Comparison of ENCODE assay signal across 1 cellular context in genomic region chr3:50321146-50321843, GRCh38.
A peak's percentile ranks its signal among the peaks of the same experiment; 100 is the strongest.
TF ChIP-seq lines count a peak whose summit lies in the region.

No MANE protein-coding gene starts in this region.

TF ChIP-seq in HepG2, 621 proteins besides CTCF, POLR2A, EP300 and RAD21 (continued from another document and continues in another):
- TF ChIP-seq PATZ1 (CRISPR knock-in tag; IDR thresholded peaks at IDR 0.05) = peak; percentile 82
- TF ChIP-seq PRDM15 (CRISPR knock-in tag; IDR thresholded peaks at IDR 0.05) = peak; percentile 25; the same call in 1 of the 2 replicates
- TF ChIP-seq TBX2 (CRISPR knock-in tag; IDR thresholded peaks at IDR 0.05; ENCODE audit: borderline replicate concordance) = peak; percentile 24; the same call in 1 of the 2 replicates
- peak; percentile 14; the same call in 1 of the 2 replicates for TF ChIP-seq ZNF574 (CRISPR knock-in tag; IDR thresholded peaks at IDR 0.05)
- TF ChIP-seq ZFP91 (CRISPR knock-in tag; IDR thresholded peaks at IDR 0.05; ENCODE audit: borderline replicate concordance) = peak; percentile 99
- peak; percentile 39; the same call in 1 of the 2 replicates for TF ChIP-seq KLF6 (CRISPR knock-in tag; IDR thresholded peaks at IDR 0.05)
- TF ChIP-seq KDM1A (CRISPR knock-in tag; IDR thresholded peaks at IDR 0.05) = no peak
- no peak for TF ChIP-seq TSC22D2 (CRISPR knock-in tag; IDR thresholded peaks at IDR 0.05; ENCODE audit: borderline replicate concordance)
- no peak for TF ChIP-seq PRDM4 (CRISPR knock-in tag; IDR thresholded peaks at IDR 0.05; ENCODE audit: borderline replicate concordance)
- TF ChIP-seq FLYWCH1 (CRISPR knock-in tag; IDR thresholded peaks at IDR 0.05) = peak; percentile 56; the same call in 1 of the 2 replicates
- peak; percentile 19; the same call in 1 of the 2 replicates for TF ChIP-seq KDM5B (CRISPR knock-in tag; IDR thresholded peaks at IDR 0.05; ENCODE audit: borderline replicate concordance)
- TF ChIP-seq TRIM24 (CRISPR knock-in tag; IDR thresholded peaks at IDR 0.05) = no peak
- TF ChIP-seq ZNF335 (CRISPR knock-in tag; IDR thresholded peaks at IDR 0.05) = peak; percentile 65; the same call in 1 of the 2 replicates
- TF ChIP-seq HDAC1 (CRISPR knock-in tag; IDR thresholded peaks at IDR 0.05) = peak; percentile 30
- 0 out of 4 replicates have a peak, but pooled peaks of 1 of the 2 experiments have one; percentile 33 for TF ChIP-seq KLF16 (CRISPR knock-in tag; IDR thresholded peaks at IDR 0.05)
- peak; percentile 36; the same call in 1 of the 2 replicates for TF ChIP-seq TAF1 (CRISPR knock-in tag; IDR thresholded peaks at IDR 0.05)
- TF ChIP-seq ZNF225 (CRISPR knock-in tag; IDR thresholded peaks at IDR 0.05) = peak; percentile 18; the same call in 1 of the 2 replicates
- no peak for TF ChIP-seq TOPORS (CRISPR knock-in tag; IDR thresholded peaks at IDR 0.05)
- TF ChIP-seq ZHX2 (IDR thresholded peaks at IDR 0.05; ENCODE audit: low read depth) = no peak
- TF ChIP-seq ZHX2 (CRISPR knock-in tag; IDR thresholded peaks at IDR 0.05; ENCODE audit: borderline replicate concordance) = peak; percentile 14; the same call in 1 of the 2 replicates
- no peak for TF ChIP-seq GRHL1 (CRISPR knock-in tag; conservative IDR thresholded peaks at IDR 0.05)
- TF ChIP-seq FIP1L1 (IDR thresholded peaks at IDR 0.05; ENCODE audit: borderline replicate concordance, insufficient read depth, low read depth, low read length) = no peak
- TF ChIP-seq ZNF18 (CRISPR knock-in tag; IDR thresholded peaks at IDR 0.05; ENCODE audit: insufficient replicate concordance) = no peak
- no peak for TF ChIP-seq RAD51 (IDR thresholded peaks at IDR 0.05; ENCODE audit: borderline replicate concordance)
- TF ChIP-seq AGO2 (optimal IDR thresholded peaks at IDR 0.05; ENCODE audit: low read depth, low read length) = peak; percentile 54
- 0 out of 2 replicates have a peak, but pooled peaks have one; percentile 30 for TF ChIP-seq NR1H2 (CRISPR knock-in tag; IDR thresholded peaks at IDR 0.05; ENCODE audit: borderline replicate concordance, low read depth)
- TF ChIP-seq ATF7 (IDR thresholded peaks at IDR 0.05) = peak; percentile 81
- no peak for TF ChIP-seq ATF7 (CRISPR knock-in tag; IDR thresholded peaks at IDR 0.05)
